12 cellular contexts compared by ENCODE assay signal in the genomic region with DNA sequence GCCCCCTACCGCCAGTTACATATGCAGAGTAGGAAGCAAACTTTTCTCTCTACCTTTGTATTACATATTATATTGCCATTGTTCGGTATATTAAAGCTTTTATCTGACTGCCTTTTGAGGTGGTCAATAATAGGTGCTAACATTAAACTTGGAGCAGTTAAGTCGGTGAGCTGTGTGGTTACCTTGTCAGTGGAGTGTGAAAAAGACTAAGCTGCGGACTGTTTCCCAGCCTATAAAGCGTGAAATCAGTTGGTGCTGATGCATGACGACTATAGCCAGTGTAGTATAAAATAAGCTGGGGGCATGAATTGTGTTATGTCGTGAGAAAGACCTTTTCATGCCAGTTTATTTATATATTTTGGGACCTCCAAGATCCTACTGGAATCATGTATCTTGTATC. TPM values are rescaled to one million over a fixed set of nuclear protein-coding genes. Genes with fewer than 3 reads are reported as not detected.
A peak's percentile ranks its signal among the peaks of the same experiment; 100 is the strongest.
DNase-seq lines count a peak whose midpoint lies in the region; ATAC-seq and TF ChIP-seq lines count a peak whose summit lies in the region.
"Had no signal": no experiment of that assay in that cellular context is flagged by ENCODE, and none has a peak within 500 bp of the region (broad histone marks: within the 10 kb centered on the region; RNA-seq: fewer than 3 reads in every experiment).

No MANE protein-coding gene starts in this region.

- no peak for TF ChIP-seq POLR2A in erythroblast (IDR thresholded peaks at IDR 0.05; ENCODE audit: low read length)

- peak; percentile 60 for ATAC-seq in GM18498 (IDR thresholded peaks at IDR 0.05; ENCODE audit: unreplicated experiment)
- ATAC-seq in GM21381 (IDR thresholded peaks at IDR 0.05; ENCODE audit: unreplicated experiment), result peak; percentile 67
- ATAC-seq in HG03342 (IDR thresholded peaks at IDR 0.05; ENCODE audit: unreplicated experiment), result peak; percentile 58
- ATAC-seq: stimulated activated naive CD8-positive, alpha-beta T cell treated with anti-CD3 and anti-CD28 coated beads, Interleukin-15, Interleukin-2, amounts not matched to agents 100 U/mL and 50 U/mL, for 24 hours had no signal

- peak; percentile 22 for DNase-seq in epithelial cell of proximal tubule (ENCODE audit: low read depth)
- DNase-seq in NOMO-1 treated with dmso at 0.1 percent for 144 hours (lab: John Stamatoyannopoulos, UW; ENCODE audit: unreplicated experiment), result no peak
- no peak for DNase-seq in activated naive CD4-positive, alpha-beta T cell treated with anti-CD3 and anti-CD28 coated beads, Interleukin-2, amount 50 U/mL, for 16 hours
- no peak for DNase-seq in erythroblast (lab: John Stamatoyannopoulos, UW)
- no peak for DNase-seq in ACHN
- DNase-seq: activated naive CD8-positive, alpha-beta T cell treated with anti-CD3 and anti-CD28 coated beads for 36 hours; foreskin melanocyte; pancreas; stimulated activated naive CD8-positive, alpha-beta T cell treated with anti-CD3 and anti-CD28 coated beads, Interleukin-15, Interleukin-2, amounts not matched to agents 100 U/mL and 50 U/mL, for 24 hours had no signal

- in situ Hi-C loops in ACHN (cut with HindIII; ENCODE audit: low pct_ligation_motif_present, low pct_unique_long_range_greater_than_20kb, low sequenced_read_pairs), result no loop called here

- H3K4me3 ChIP-seq in epithelial cell of proximal tubule (ENCODE audit: low read depth, low read length), result no peak overlapping the region
- H3K4me3 ChIP-seq: pancreas had no signal

- no peak for TF ChIP-seq CTCF in epithelial cell of proximal tubule (conservative IDR thresholded peaks at IDR 0.05; ENCODE audit: low read depth, low read length)

RNA-seq across cellular contexts. Expression of gene R3HCC1L, which starts 33.7 kb away (rescaled TPM):
- total RNA-seq in epithelial cell of proximal tubule, result 8.6 and 9.2 TPM in 2 replicates
